Comparison of ENCODE assay signal across 1 cellular context in the genomic region with DNA sequence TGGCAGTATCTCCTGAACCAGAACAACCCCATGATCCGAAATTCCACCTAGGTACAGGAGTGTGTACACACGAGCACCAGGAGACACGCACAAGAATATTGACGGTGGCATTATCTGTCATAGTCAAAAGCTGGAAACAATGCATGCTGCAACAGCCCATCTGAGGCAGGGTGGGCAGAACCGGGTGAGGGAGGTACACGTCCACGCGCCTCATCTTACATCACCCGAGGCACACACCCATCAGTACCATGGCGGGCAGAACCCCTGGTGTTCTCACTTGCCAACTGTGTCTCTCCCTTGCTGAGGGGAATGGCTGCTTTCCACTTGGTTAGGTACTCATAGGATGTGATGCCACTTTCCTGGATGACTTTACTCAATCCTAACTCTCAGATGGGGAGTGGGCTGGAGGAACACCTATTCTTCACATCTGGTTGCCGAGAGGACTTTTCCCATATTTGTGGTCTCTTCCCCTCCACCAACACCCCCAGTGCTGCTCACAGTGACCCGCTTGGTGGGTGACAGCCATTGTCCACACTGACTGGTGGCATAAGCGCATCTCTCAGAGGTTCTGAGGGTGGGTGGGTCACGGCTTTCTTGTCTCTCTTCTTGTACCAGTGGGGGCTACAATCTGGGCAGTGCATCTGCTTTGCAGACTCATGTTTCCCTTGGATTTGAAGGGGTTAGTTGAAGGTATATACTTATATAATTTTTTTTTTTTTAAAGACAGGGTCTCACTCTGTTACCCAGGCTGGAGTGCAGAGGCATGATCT.
TF ChIP-seq lines count a peak whose summit lies in the region.

No MANE protein-coding gene starts in this region.

TF ChIP-seq in H1, 55 proteins besides CTCF, POLR2A, EP300 and RAD21 (continued from another document):
- TF ChIP-seq, protein P1, sequence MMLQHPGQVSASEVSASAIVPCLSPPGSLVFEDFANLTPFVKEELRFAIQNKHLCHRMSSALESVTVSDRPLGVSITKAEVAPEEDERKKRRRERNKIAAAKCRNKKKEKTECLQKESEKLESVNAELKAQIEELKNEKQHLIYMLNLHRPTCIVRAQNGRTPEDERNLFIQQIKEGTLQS (IDR thresholded peaks at IDR 0.05; ENCODE audit: insufficient read depth, low read depth, low read length) = no peak
